In the genomic region with DNA sequence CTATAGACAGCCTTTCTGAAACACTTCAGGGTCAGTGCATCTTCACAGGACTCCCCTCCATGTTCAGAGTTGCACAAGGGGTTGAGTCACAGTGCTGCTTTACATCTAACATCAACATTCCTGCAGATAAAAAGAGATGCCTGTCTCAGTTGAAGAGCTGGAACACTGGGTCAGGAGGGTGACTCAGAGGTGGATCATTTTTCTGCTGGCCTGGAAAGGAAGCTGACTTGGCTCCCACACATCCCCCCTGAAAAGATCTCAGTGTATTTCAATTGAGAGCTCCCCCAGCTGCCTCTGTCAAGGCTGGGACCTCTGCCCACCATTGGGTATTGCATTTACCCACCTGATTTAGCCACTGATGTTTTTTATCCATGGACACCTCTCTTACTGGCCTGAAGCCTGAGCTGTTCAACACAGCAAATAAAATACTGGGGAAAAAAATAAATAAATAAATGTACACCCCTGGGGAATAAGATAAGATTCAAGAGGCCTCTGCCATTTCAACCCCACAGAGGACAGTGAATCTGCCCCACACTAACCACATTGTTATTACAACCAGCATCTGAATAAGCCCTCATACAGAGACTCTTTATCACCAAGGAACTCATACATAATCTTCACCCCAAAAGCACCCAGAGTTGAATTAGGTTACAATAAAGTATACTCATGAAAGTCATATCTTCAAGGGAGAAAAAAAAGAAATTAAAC, we compare ENCODE assay signal across 10 cellular contexts.
A peak's percentile ranks its signal among the peaks of the same experiment; 100 is the strongest.
DNase-seq lines count a peak whose midpoint lies in the region; ATAC-seq and TF ChIP-seq lines count a peak whose summit lies in the region.
"Had no signal": no experiment of that assay in that cellular context is flagged by ENCODE, and none has a peak within 500 bp of the region (broad histone marks: within the 10 kb centered on the region; RNA-seq: fewer than 3 reads in every experiment).

No MANE protein-coding gene starts in this region.

- peaks cover 6% of the 10 kb centered on the region for H3F3A ChIP-seq in PC-3 (ENCODE audit: low read length, unreplicated experiment)

- H3K36me3 ChIP-seq in PC-3 (ENCODE audit: low read depth, low read length) (no peaks in the 10 kb centered on the region), mesodermal cell (ENCODE audit: control insufficient read depth, insufficient read depth, low read length) (no peaks in the 10 kb centered on the region)
- H3K36me3 ChIP-seq: stomach had no signal

- TF ChIP-seq CTCF in PC-3 (conservative IDR thresholded peaks at IDR 0.05; ENCODE audit: low read depth, low read length) (no peak), epithelial cell of esophagus (IDR thresholded peaks at IDR 0.05; ENCODE audit: insufficient read depth, low read depth, low read length, missing control alignments) (no peak)

- peak; percentile 86 for ATAC-seq in PC-3
- ATAC-seq in GM21526 (IDR thresholded peaks at IDR 0.05; ENCODE audit: low FRiP score, unreplicated experiment), result no peak

- peak overlapping the region; percentile 52 for H3K4me2 ChIP-seq in PC-3 (ENCODE audit: low read length)

- POLR2A ChIA-PET in PC-3 (lab: Charles Lee; ENCODE audit: unreplicated experiment), result no interaction called here

- BruUV-seq in PC-3 (replicated peaks; lab: Mats Ljungman, UMichigan), result no TSS peak

- H3K27ac ChIP-seq in PC-3 (ENCODE audit: low read length), result peak overlapping the region; percentile 80
- H3K27ac ChIP-seq in mesodermal cell (ENCODE audit: low read depth, low read length, severe bottlenecking), result peak overlapping the region; percentile 97
- H3K27ac ChIP-seq: stomach had no signal

- H3K4me3 ChIP-seq in PC-3 (ENCODE audit: low read length), result no peak overlapping the region
- no peak overlapping the region for H3K4me3 ChIP-seq in epithelial cell of esophagus (ENCODE audit: low read length)
- H3K4me3 ChIP-seq in mesodermal cell (ENCODE audit: extremely low read depth, insufficient read depth, low read length, poor library complexity, severe bottlenecking), result no peak overlapping the region
- H3K4me3 ChIP-seq: stomach had no signal

- H3K9me2 ChIP-seq in PC-3 (replicated peaks; ENCODE audit: low read length), result no peaks in the 10 kb centered on the region

- H4K20me1 ChIP-seq in PC-3 (ENCODE audit: low read length), result no peaks in the 10 kb centered on the region

- H3K4me1 ChIP-seq in PC-3 (ENCODE audit: insufficient read depth, low read length), result peaks cover 71% of the 10 kb centered on the region
- H3K4me1 ChIP-seq in mesodermal cell (ENCODE audit: control insufficient read depth, insufficient read depth, low read length, poor library complexity, severe bottlenecking), result peaks cover 24% of the 10 kb centered on the region
- H3K4me1 ChIP-seq: Caco-2, stomach had no signal

- H3K9me3 ChIP-seq in PC-3 (ENCODE audit: low read length), result no peaks in the 10 kb centered on the region
- H3K9me3 ChIP-seq in mesodermal cell (ENCODE audit: control insufficient read depth, low read length), result peaks cover 10% of the 10 kb centered on the region
- H3K9me3 ChIP-seq: stomach had no signal

- CTCF ChIA-PET in PC-3 (lab: Charles Lee), result no interaction called here

- peak overlapping the region; percentile 22 for H3K9ac ChIP-seq in PC-3 (ENCODE audit: low read length)

- no peaks in the 10 kb centered on the region for H3K27me3 ChIP-seq in PC-3 (ENCODE audit: low read length)
- H3K27me3 ChIP-seq: stomach had no signal

- no peak overlapping the region for H2AFZ ChIP-seq in PC-3 (ENCODE audit: low read length)

- DNase-seq in AG20443 (ENCODE audit: low spot score) (peak; percentile 88), PC-3 (peak; percentile 100), epithelial cell of esophagus (ENCODE audit: low read depth) (peak; percentile 98), NCI-H2107 (lab: John Stamatoyannopoulos, UW) (no peak), NCI-H1694 treated with DMSO at 0.1 percent for 48 hours (lab: John Stamatoyannopoulos, UW) (no peak), DMS 273 (lab: John Stamatoyannopoulos, UW; ENCODE audit: unreplicated experiment) (no peak)
- DNase-seq: stomach had no signal

- intact Hi-C loops in PC-3 (cut with micrococcal nuclease), result loop anchor here (10.0 kb wide), 1 partner anchor 575 kb away; no protein-coding TSS in a partner anchor

- no peaks in the 10 kb centered on the region for H3K79me2 ChIP-seq in PC-3 (ENCODE audit: low read length)

Comparison
In these comparisons a context has a peak if more than half of its experiments do, and no peak if none do; other contexts are left out.
1. DNase-seq: peak in AG20443 (single experiment), PC-3 (single experiment) and epithelial cell of esophagus (single experiment); none in NCI-H2107 (single experiment), NCI-H1694 treated with DMSO at 0.1 percent for 48 hours (single experiment) and DMS 273 (single experiment).